28 cellular contexts compared by ENCODE assay signal in the genomic region with DNA sequence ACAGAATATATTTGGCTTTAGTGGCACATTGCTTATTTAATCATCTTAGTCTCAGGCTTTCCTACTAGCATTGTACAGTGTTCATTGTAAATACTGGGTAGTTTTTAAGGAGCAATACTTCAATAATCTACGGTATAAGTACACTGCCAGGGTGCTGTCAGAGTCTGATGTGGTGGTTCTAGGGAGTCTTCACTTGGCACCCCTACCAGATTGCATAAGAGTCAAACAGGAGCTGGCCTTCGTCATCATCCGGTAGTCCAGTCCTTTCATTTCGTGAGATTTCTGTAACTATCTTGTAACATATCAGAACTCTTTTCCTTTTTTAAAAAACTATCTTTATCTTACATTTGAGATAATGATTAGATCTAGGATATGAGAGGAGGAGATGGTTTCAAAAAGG.
DNase-seq lines count a peak whose midpoint lies in the region; ATAC-seq and TF ChIP-seq lines count a peak whose summit lies in the region.
"Had no signal": no experiment of that assay in that cellular context is flagged by ENCODE, and none has a peak within 500 bp of the region (broad histone marks: within the 10 kb centered on the region; RNA-seq: fewer than 3 reads in every experiment).

No MANE protein-coding gene starts in this region.

- H3K27ac ChIP-seq in left ventricle myocardium inferior (replicated peaks) (peak overlapping the region; percentile 56), gastrocnemius medialis (peak overlapping the region in 3 of 4 donors; percentile 16 to 35 (median 34))
- H3K27ac ChIP-seq: colonic mucosa, ovary, suprapubic skin had no signal

- ATAC-seq in gastrocnemius medialis (peak; percentile 35 to 54), HG03457 (IDR thresholded peaks at IDR 0.05; ENCODE audit: unreplicated experiment) (no peak), GM21723 (IDR thresholded peaks at IDR 0.05; ENCODE audit: unreplicated experiment) (no peak)
- ATAC-seq: natural killer cell; stimulated activated effector memory CD8-positive, alpha-beta T cell treated with anti-CD3 and anti-CD28 coated beads, Interleukin-12 subunit alpha, Interleukin-12 subunit beta, amount 100 ng/mL, for 72 hours had no signal

- in situ Hi-C loops in G401 (cut with HindIII; ENCODE audit: low sequenced_read_pairs): no loop called here
- in situ Hi-C loops in gastrocnemius medialis (cut with MboI; ENCODE audit: low sequenced_read_pairs in 4 of 4): no loop called here

- intact Hi-C loops in left ventricle myocardium inferior (cut with micrococcal nuclease): no loop called here
- intact Hi-C loops in gastrocnemius medialis (cut with DNase I; ENCODE audit: low total_unique reads): no loop called here

- H3K4me3 ChIP-seq in left ventricle myocardium inferior: no peak overlapping the region
- no peak overlapping the region for H3K4me3 ChIP-seq in gastrocnemius medialis
- H3K4me3 ChIP-seq: colonic mucosa, ovary, suprapubic skin had no signal

- no peak for TF ChIP-seq POLR2A in gastrocnemius medialis (IDR thresholded peaks at IDR 0.05)

- H3K4me1 ChIP-seq in left ventricle myocardium inferior (peaks cover 43% of the 10 kb centered on the region), gastrocnemius medialis (peaks cover 4 to 13% of the 10 kb centered on the region in 2 donors)
- H3K4me1 ChIP-seq: colonic mucosa, suprapubic skin had no signal

- no peaks in the 10 kb centered on the region for H3K27me3 ChIP-seq in left ventricle myocardium inferior (ENCODE audit: low read depth)
- no peaks in the 10 kb centered on the region for H3K27me3 ChIP-seq in gastrocnemius medialis
- H3K27me3 ChIP-seq: colonic mucosa, ovary, suprapubic skin had no signal

- H3K36me3 ChIP-seq in left ventricle myocardium inferior (peaks cover 32% of the 10 kb centered on the region), gastrocnemius medialis (peaks cover 0 to 25% of the 10 kb centered on the region in 2 donors)
- H3K36me3 ChIP-seq: colonic mucosa, ovary had no signal

- TF ChIP-seq CTCF in left ventricle myocardium inferior (IDR thresholded peaks at IDR 0.05; ENCODE audit: borderline replicate concordance) (no peak), gastrocnemius medialis (IDR thresholded peaks at IDR 0.05 in 4 of 5, conservative IDR thresholded peaks at IDR 0.05 in 1 of 5) (no peak)

- DNase-seq in G401 (ENCODE audit: low spot score): peak; percentile 61
- peak; percentile 62 for DNase-seq in fibroblast of gingiva (ENCODE audit: low read depth)
- DNase-seq in left ventricle myocardium inferior: no peak
- DNase-seq in gastrocnemius medialis: no peak
- DNase-seq in activated CD8-positive, alpha-beta memory T cell treated with anti-CD3 and anti-CD28 coated beads, Interleukin-2, amount 50 U/mL, for 4 hours: no peak
- DNase-seq in HCEC 1CT: no peak
- DNase-seq: activated CD4-positive, alpha-beta memory T cell treated with anti-CD3 and anti-CD28 coated beads for 36 hours; activated CD4-positive, CD25-positive, alpha-beta regulatory T cell treated with anti-CD3 and anti-CD28 coated beads, Interleukin-2, amount 50 U/mL, for 72 hours; activated CD8-positive, alpha-beta memory T cell treated with anti-CD3 and anti-CD28 coated beads, Interleukin-2, amount 50 U/mL, for 48 hours; activated naive CD4-positive, alpha-beta T cell treated with anti-CD3 and anti-CD28 coated beads, Interleukin-2, amount 10 ng/mL, durations not matched to agents 7 days and 5 days; amniotic stem cell; Calu3; colonic mucosa; effector CD8-positive, alpha-beta T cell; H9; midbrain; natural killer cell; NCI-H1417; NCI-H2081 treated with DMSO at 0.1 percent for 48 hours; NCI-H446; stimulated activated CD4-positive, alpha-beta T cell treated with anti-CD3 and anti-CD28 coated beads, Interleukin-12 subunit alpha, Interleukin-12 subunit beta, amount 100 ng/mL, for 4 hours; stimulated activated CD4-positive, alpha-beta T cell treated with anti-CD3 and anti-CD28 coated beads, Interleukin-4, amount 100 ng/mL, for 24 hours; T-helper 1 cell had no signal

- H3K9me3 ChIP-seq in left ventricle myocardium inferior (replicated peaks) (no peaks in the 10 kb centered on the region), gastrocnemius medialis (no peaks in the 10 kb centered on the region)
- H3K9me3 ChIP-seq: colonic mucosa, ovary, suprapubic skin had no signal

Comparison
In these comparisons a context has a peak if more than half of its experiments do, and no peak if none do; other contexts are left out.
1. DNase-seq: peak in G401 (single experiment) and fibroblast of gingiva (single experiment); none in left ventricle myocardium inferior (single experiment), gastrocnemius medialis (0 of 2), activated CD8-positive, alpha-beta memory T cell treated with anti-CD3 and anti-CD28 coated beads, Interleukin-2, amount 50 U/mL, for 4 hours (single experiment) and HCEC 1CT (single experiment).
2. ATAC-seq: peak in gastrocnemius medialis (2 of 2); none in HG03457 (single experiment) and GM21723 (single experiment).